ENCODE assay signal across 1 cellular context in the genomic region with DNA sequence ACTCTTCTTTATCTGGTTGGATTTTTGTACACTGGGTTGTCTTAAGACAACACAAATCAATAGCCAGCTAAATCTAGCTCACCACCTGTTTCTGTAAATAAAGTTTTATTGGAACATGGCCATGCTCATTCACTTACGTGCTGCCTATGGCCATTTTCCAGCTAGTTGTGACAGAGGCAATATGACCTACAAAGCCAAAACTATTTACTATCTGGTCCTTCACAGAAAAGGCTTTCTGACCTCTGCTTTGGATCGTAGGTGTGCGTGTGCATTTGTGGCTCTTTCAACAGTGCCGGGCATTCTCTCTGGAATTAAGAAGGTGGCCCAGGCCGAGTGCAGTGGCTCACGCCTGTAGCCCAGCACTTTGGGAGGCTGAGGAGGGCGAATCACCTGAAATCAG.
TF ChIP-seq lines count a peak whose summit lies in the region.

No MANE protein-coding gene starts in this region.

TF ChIP-seq in SK-N-SH treated with all-trans-retinoic acid at 6 μM for 48 hours, 23 proteins besides CTCF, POLR2A, EP300 and RAD21 (continued from another document):
- TF ChIP-seq RARB (CRISPR knock-in tag; IDR thresholded peaks at IDR 0.05) (no peak), CSDC2 (CRISPR knock-in tag; IDR thresholded peaks at IDR 0.05) (no peak), ZFP3 (CRISPR knock-in tag; IDR thresholded peaks at IDR 0.05) (no peak), TCF4 (CRISPR knock-in tag; IDR thresholded peaks at IDR 0.05; ENCODE audit: borderline replicate concordance) (no peak), ZNF70 (CRISPR knock-in tag; IDR thresholded peaks at IDR 0.05) (no peak)
- TF ChIP-seq, protein P1, sequence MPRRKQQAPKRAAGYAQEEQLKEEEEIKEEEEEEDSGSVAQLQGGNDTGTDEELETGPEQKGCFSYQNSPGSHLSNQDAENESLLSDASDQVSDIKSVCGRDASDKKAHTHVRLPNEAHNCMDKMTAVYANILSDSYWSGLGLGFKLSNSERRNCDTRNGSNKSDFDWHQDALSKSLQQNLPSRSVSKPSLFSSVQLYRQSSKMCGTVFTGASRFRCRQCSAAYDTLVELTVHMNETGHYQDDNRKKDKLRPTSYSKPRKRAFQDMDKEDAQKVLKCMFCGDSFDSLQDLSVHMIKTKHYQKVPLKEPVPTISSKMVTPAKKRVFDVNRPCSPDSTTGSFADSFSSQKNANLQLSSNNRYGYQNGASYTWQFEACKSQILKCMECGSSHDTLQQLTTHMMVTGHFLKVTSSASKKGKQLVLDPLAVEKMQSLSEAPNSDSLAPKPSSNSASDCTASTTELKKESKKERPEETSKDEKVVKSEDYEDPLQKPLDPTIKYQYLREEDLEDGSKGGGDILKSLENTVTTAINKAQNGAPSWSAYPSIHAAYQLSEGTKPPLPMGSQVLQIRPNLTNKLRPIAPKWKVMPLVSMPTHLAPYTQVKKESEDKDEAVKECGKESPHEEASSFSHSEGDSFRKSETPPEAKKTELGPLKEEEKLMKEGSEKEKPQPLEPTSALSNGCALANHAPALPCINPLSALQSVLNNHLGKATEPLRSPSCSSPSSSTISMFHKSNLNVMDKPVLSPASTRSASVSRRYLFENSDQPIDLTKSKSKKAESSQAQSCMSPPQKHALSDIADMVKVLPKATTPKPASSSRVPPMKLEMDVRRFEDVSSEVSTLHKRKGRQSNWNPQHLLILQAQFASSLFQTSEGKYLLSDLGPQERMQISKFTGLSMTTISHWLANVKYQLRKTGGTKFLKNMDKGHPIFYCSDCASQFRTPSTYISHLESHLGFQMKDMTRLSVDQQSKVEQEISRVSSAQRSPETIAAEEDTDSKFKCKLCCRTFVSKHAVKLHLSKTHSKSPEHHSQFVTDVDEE (CRISPR knock-in tag; IDR thresholded peaks at IDR 0.05), result no peak
